ENCODE assay signal across 9 cellular contexts in the genomic region with DNA sequence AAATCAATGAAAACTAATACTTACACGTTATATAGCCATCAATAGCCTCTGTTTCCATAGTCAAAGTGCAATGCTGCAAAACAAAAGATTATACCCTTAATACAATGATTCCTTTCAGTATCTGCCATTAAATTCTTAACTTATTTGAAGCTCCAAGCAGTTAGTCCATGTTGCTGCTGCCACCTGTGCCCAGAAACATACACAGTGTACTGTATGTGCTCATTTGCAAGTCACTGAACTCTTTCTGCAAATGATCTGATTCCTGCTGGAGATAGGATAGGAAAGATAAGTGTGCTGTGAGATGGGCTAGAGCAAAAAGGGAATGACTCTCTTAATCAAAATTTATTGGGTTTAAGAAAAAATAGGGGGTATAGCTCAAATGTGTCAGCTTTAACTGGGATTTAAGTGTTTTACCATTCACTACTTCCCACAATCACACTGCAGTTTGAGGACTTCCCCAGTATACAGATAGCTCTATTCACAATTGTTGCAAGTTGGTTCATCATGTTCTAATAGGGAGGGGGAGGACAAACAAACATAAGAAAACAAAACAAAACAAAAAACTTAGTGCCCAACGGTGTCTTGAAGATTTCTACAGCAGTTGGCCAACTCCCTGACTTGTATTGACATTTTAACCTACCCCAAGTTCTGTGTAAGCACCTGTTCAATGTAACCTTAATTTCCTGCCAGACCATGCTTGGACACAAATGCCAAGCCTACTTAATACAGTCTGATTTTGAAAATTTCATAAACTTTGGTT. TPM values are rescaled to one million over a fixed set of nuclear protein-coding genes. Genes with fewer than 3 reads are reported as not detected.
DNase-seq lines count a peak whose midpoint lies in the region; ATAC-seq and TF ChIP-seq lines count a peak whose summit lies in the region.
"Had no signal": no experiment of that assay in that cellular context is flagged by ENCODE, and none has a peak within 500 bp of the region (broad histone marks: within the 10 kb centered on the region; RNA-seq: fewer than 3 reads in every experiment).

No MANE protein-coding gene starts in this region.

- no peak overlapping the region for H2BK15ac ChIP-seq in IMR-90 (ENCODE audit: low read depth, low read length)

- H3K9me3 ChIP-seq in DOHH2 (ENCODE audit: control insufficient read depth, insufficient read depth, low read length) (no peaks in the 10 kb centered on the region), IMR-90 (ENCODE audit: control insufficient read depth, insufficient read depth, low read length) (no peaks in the 10 kb centered on the region), neuron (ENCODE audit: low read length) (no peaks in the 10 kb centered on the region)
- H3K9me3 ChIP-seq: Peyer's patch had no signal

- H2BK20ac ChIP-seq in IMR-90 (ENCODE audit: low read depth, low read length): no peak overlapping the region

- H2AK5ac ChIP-seq in IMR-90 (ENCODE audit: low read depth, low read length): no peak overlapping the region

- no peak overlapping the region for H3K4ac ChIP-seq in IMR-90 (ENCODE audit: low read depth, low read length)

- H4K20me1 ChIP-seq in DOHH2 (ENCODE audit: control insufficient read depth, insufficient read depth, low read depth, low read length): no peaks in the 10 kb centered on the region
- H4K20me1 ChIP-seq in IMR-90 (ENCODE audit: insufficient read depth, low read length): no peaks in the 10 kb centered on the region

- no peak for TF ChIP-seq RAD21 in IMR-90 (IDR thresholded peaks at IDR 0.05; ENCODE audit: low read length)

- no peaks in the 10 kb centered on the region for H3K27me3 ChIP-seq in DOHH2 (ENCODE audit: control insufficient read depth, low read length)
- H3K27me3 ChIP-seq in IMR-90 (ENCODE audit: control insufficient read depth, insufficient read depth, low read length): no peaks in the 10 kb centered on the region
- no peaks in the 10 kb centered on the region for H3K27me3 ChIP-seq in neuron (ENCODE audit: insufficient read depth, low read length)
- H3K27me3 ChIP-seq: Peyer's patch had no signal

- H3F3A ChIP-seq in DOHH2 (ENCODE audit: control insufficient read depth, insufficient read depth): peaks cover 20% of the 10 kb centered on the region

- peaks cover 40% of the 10 kb centered on the region for H3K4me1 ChIP-seq in DOHH2 (ENCODE audit: control insufficient read depth, low read length)
- no peaks in the 10 kb centered on the region for H3K4me1 ChIP-seq in IMR-90 (ENCODE audit: control insufficient read depth, insufficient read depth, low read length)
- peaks cover 17% of the 10 kb centered on the region for H3K4me1 ChIP-seq in neuron (ENCODE audit: insufficient read depth, low read length)
- H3K4me1 ChIP-seq: Peyer's patch had no signal

- H2BK5ac ChIP-seq in IMR-90 (ENCODE audit: low read depth, low read length, poor library complexity, severe bottlenecking): no peak overlapping the region

- H2AFZ ChIP-seq in IMR-90 (replicated peaks; ENCODE audit: low read length, poor library complexity) (no peak overlapping the region), neuron (ENCODE audit: low read depth, low read length) (peak overlapping the region; percentile 94)

- no peaks in the 10 kb centered on the region for H3K27me3 Mint-ChIP-seq in chondrocyte (ENCODE audit: low read depth)

- no peaks in the 10 kb centered on the region for H3K9me2 ChIP-seq in DOHH2 (replicated peaks; ENCODE audit: control insufficient read depth, low read length)

- no peak overlapping the region for H3K56ac ChIP-seq in IMR-90 (ENCODE audit: extremely low read depth, insufficient read depth, low read length)

- H4K5ac ChIP-seq in IMR-90 (ENCODE audit: low read depth, low read length): no peak overlapping the region

- no peak overlapping the region for H4K8ac ChIP-seq in IMR-90 (ENCODE audit: low read depth in 2 of 2, low read length in 2 of 2)

- in situ Hi-C loops in IMR-90 (cut with MboI; ENCODE audit: low sequenced_read_pairs): no loop called here

- intact Hi-C loops in IMR-90 (cut with micrococcal nuclease): loop anchor here (1.0 kb wide), 1 partner anchor 256 kb away; no protein-coding TSS in a partner anchor

- no peak for ATAC-seq in IMR-90 (ENCODE audit: low read depth)
- ATAC-seq in GM18511 (IDR thresholded peaks at IDR 0.05; ENCODE audit: unreplicated experiment): no peak
- no peak for ATAC-seq in GM21526 (IDR thresholded peaks at IDR 0.05; ENCODE audit: low FRiP score, unreplicated experiment)
- ATAC-seq in HG03039 (IDR thresholded peaks at IDR 0.05; ENCODE audit: unreplicated experiment): no peak

- POLR2A ChIA-PET in IMR-90 (lab: Charles Lee; ENCODE audit: unreplicated experiment): interaction anchor here (0.8 kb wide), 1 partner anchor 15 kb away, joined by 4 read pairs; no protein-coding TSS in a partner anchor

- no TSS peak for BruUV-seq in IMR-90 (replicated peaks; lab: Mats Ljungman, UMichigan)

- no peak overlapping the region for H2AK9ac ChIP-seq in IMR-90 (replicated peaks; ENCODE audit: low read depth, low read length, poor library complexity)

- H3K4me1 Mint-ChIP-seq in chondrocyte (ENCODE audit: low read depth): peaks cover 67% of the 10 kb centered on the region

- CTCF ChIA-PET in IMR-90 (lab: Yijun Ruan, JAX): interaction anchor here (0.7 to 1.2 kb wide), 2 partner anchors 371 to 462 kb away, joined by 4 to 8 read pairs; no protein-coding TSS in a partner anchor

- H3K14ac ChIP-seq in IMR-90 (replicated peaks; ENCODE audit: low read depth, low read length): 0 out of 2 replicates have a peak overlapping the region, but pooled peaks have one; percentile 14

- no peak overlapping the region for H3K23ac ChIP-seq in IMR-90 (ENCODE audit: low read depth, low read length)

- H3K4me2 ChIP-seq in DOHH2 (ENCODE audit: low read length) (peak overlapping the region; percentile 86), IMR-90 (ENCODE audit: low read depth, low read length) (peak overlapping the region; percentile 85)

- no peak overlapping the region for H3K18ac ChIP-seq in IMR-90 (ENCODE audit: low read depth, low read length)

- WGBS in IMR-90 (ENCODE audit: extremely low coverage in 2 of 2, insufficient read length in 1 of 2), 2 experiments: no CpG with 5 or more reads among the region's 2 CpGs

- peaks cover 8 to 9% of the 10 kb centered on the region in 2 experiments for H3K79me1 ChIP-seq in IMR-90 (ENCODE audit: low read depth in 1 of 2, low read length in 2 of 2)

- TF ChIP-seq CTCF in DOHH2 (IDR thresholded peaks at IDR 0.05; ENCODE audit: low read depth, low read length, poor library complexity, severe bottlenecking) (no peak), IMR-90 (conservative IDR thresholded peaks at IDR 0.05; ENCODE audit: low read depth, low read length) (no peak), chondrocyte (IDR thresholded peaks at IDR 0.05) (peak; percentile 26)

- H3K9ac ChIP-seq in IMR-90 (ENCODE audit: low read depth, low read length): no peak overlapping the region; the same call in 1 of the 2 replicates

- H4K91ac ChIP-seq in IMR-90 (ENCODE audit: insufficient read depth, low read depth, low read length): no peak overlapping the region

- H3K27ac ChIP-seq in DOHH2 (ENCODE audit: low read depth, low read length) (no peak overlapping the region), IMR-90 (ENCODE audit: insufficient read depth, low read length) (no peak overlapping the region)

- peak overlapping the region; percentile 24 for H3K27ac Mint-ChIP-seq in chondrocyte (ENCODE audit: unreplicated experiment)

- no peak for TF ChIP-seq POLR2A in IMR-90 (IDR thresholded peaks at IDR 0.05; ENCODE audit: low read depth, low read length)

- H3K79me2 ChIP-seq in DOHH2 (ENCODE audit: control insufficient read depth, low read length): peaks cover 55% of the 10 kb centered on the region

- no peaks in the 10 kb centered on the region for H3K9me3 Mint-ChIP-seq in chondrocyte (ENCODE audit: low read depth)

- H3K4me3 ChIP-seq in DOHH2 (ENCODE audit: low read length) (peak overlapping the region; percentile 82), IMR-90 (ENCODE audit: insufficient read depth, low read depth, low read length) (peak overlapping the region; percentile 73; the same call in 1 of the 2 replicates), neuron (ENCODE audit: low read length) (peak overlapping the region; percentile 95)

- DNase-seq in IMR-90 (no peak), chondrocyte (ENCODE audit: low spot score) (no peak), DMS53 treated with DMSO at 0.1 percent for 48 hours (lab: John Stamatoyannopoulos, UW; ENCODE audit: unreplicated experiment) (no peak)
- DNase-seq: Peyer's patch had no signal

- no peaks in the 10 kb centered on the region for H3K9me1 ChIP-seq in IMR-90 (ENCODE audit: insufficient read depth, low read length)

- peak overlapping the region; percentile 88 for H3K4me3 Mint-ChIP-seq in chondrocyte (ENCODE audit: unreplicated experiment)

- H2BK120ac ChIP-seq in IMR-90 (ENCODE audit: low read depth, low read length): no peak overlapping the region

- H3K36me3 Mint-ChIP-seq in chondrocyte (ENCODE audit: low read depth): no peaks in the 10 kb centered on the region

- dilution Hi-C loops in IMR-90 (cut with HindIII; ENCODE audit: low sequenced_read_pairs, unreplicated experiment): no loop called here

- H3K36me3 ChIP-seq in DOHH2 (ENCODE audit: control insufficient read depth, low read length) (peaks cover 32% of the 10 kb centered on the region), IMR-90 (ENCODE audit: control insufficient read depth, insufficient read depth, low read length) (no peaks in the 10 kb centered on the region), neuron (ENCODE audit: insufficient read depth, low read length) (peaks cover 5% of the 10 kb centered on the region)
- H3K36me3 ChIP-seq: Peyer's patch had no signal

TF ChIP-seq in IMR-90, 13 proteins besides CTCF, POLR2A, EP300 and RAD21:
- TF ChIP-seq NFE2L2 (IDR thresholded peaks at IDR 0.05; ENCODE audit: low read depth, low read length): no peak
- no peak for TF ChIP-seq MAFK (IDR thresholded peaks at IDR 0.05; ENCODE audit: low read depth, low read length)
- no peak for TF ChIP-seq BHLHE40 (IDR thresholded peaks at IDR 0.05; ENCODE audit: low read depth, low read length)
- no peak for TF ChIP-seq RFX5 (IDR thresholded peaks at IDR 0.05; ENCODE audit: low read depth, low read length)
- no peak for TF ChIP-seq CHD1 (IDR thresholded peaks at IDR 0.05; ENCODE audit: low read depth, low read length)
- TF ChIP-seq RCOR1 (IDR thresholded peaks at IDR 0.05; ENCODE audit: insufficient replicate concordance, low read length): no peak
- no peak for TF ChIP-seq FOS (IDR thresholded peaks at IDR 0.05; ENCODE audit: low read depth, low read length)

RNA-seq across cellular contexts. Expression of a gene that starts 2.7 kb away (rescaled TPM):
- 19.4 and 25.5 TPM in 2 replicates for total RNA-seq in IMR-90 (2012; rRNA removed)
- polyA plus RNA-seq in IMR-90 (2012; rRNA removed): 2.1 TPM in 2 replicates
- polyA plus RNA-seq in IMR-90 (2012; cell fraction: cytosol; rRNA removed): 0.44 and 0.75 TPM in 2 replicates
- 1.5 and 7.5 TPM in 2 replicates for polyA plus RNA-seq in IMR-90 (2012; cell fraction: nucleus; rRNA removed; ENCODE audit: low replicate concordance)
- 8.6 to 18.1 TPM (median 9.2 TPM) in 3 replicates for total RNA-seq in chondrocyte
